Comparison of ENCODE assay signal across 14 cellular contexts in genomic region chr9:107019216-107019615, GRCh38.
DNase-seq lines count a peak whose midpoint lies in the region; ATAC-seq and TF ChIP-seq lines count a peak whose summit lies in the region.
"Had no signal": no experiment of that assay in that cellular context is flagged by ENCODE, and none has a peak within 500 bp of the region (broad histone marks: within the 10 kb centered on the region; RNA-seq: fewer than 3 reads in every experiment).

No MANE protein-coding gene starts in this region.

- H3K36me3 ChIP-seq in brain microvascular endothelial cell (replicated peaks) (no peaks in the 10 kb centered on the region), kidney epithelial cell (ENCODE audit: control insufficient read depth, insufficient read depth, low read length) (no peaks in the 10 kb centered on the region)

- ATAC-seq in stimulated activated effector memory CD8-positive, alpha-beta T cell treated with anti-CD3 and anti-CD28 coated beads, Interleukin-12 subunit alpha, Interleukin-12 subunit beta, amount 100 ng/mL, for 72 hours, result no peak
- no peak for ATAC-seq in GM18867 (IDR thresholded peaks at IDR 0.05; ENCODE audit: unreplicated experiment)
- ATAC-seq in activated T-helper 17 cell treated with anti-CD3 and anti-CD28 coated beads, Interleukin-2, amount 50 U/mL, for 72 hours (replicated peaks), result no peak
- ATAC-seq: T-helper 17 cell had no signal

- peaks cover 10% of the 10 kb centered on the region for H3K9me3 Mint-ChIP-seq in stimulated activated effector memory CD8-positive, alpha-beta T cell treated with anti-CD3 and anti-CD28 coated beads, Interleukin-12 subunit alpha, Interleukin-12 subunit beta, amount 100 ng/mL, for 72 hours
- H3K9me3 Mint-ChIP-seq in activated T-helper 17 cell treated with anti-CD3 and anti-CD28 coated beads, Interleukin-2, amount 50 U/mL, for 72 hours, result peaks cover 5% of the 10 kb centered on the region

- no peak overlapping the region for H3K27ac ChIP-seq in brain microvascular endothelial cell

- H3K36me3 Mint-ChIP-seq in stimulated activated effector memory CD8-positive, alpha-beta T cell treated with anti-CD3 and anti-CD28 coated beads, Interleukin-12 subunit alpha, Interleukin-12 subunit beta, amount 100 ng/mL, for 72 hours, result no peaks in the 10 kb centered on the region
- H3K36me3 Mint-ChIP-seq in activated T-helper 17 cell treated with anti-CD3 and anti-CD28 coated beads, Interleukin-2, amount 50 U/mL, for 72 hours (ENCODE audit: low read depth), result no peaks in the 10 kb centered on the region

- H3K4me1 Mint-ChIP-seq in stimulated activated effector memory CD8-positive, alpha-beta T cell treated with anti-CD3 and anti-CD28 coated beads, Interleukin-12 subunit alpha, Interleukin-12 subunit beta, amount 100 ng/mL, for 72 hours, result no peaks in the 10 kb centered on the region
- no peaks in the 10 kb centered on the region for H3K4me1 Mint-ChIP-seq in activated T-helper 17 cell treated with anti-CD3 and anti-CD28 coated beads, Interleukin-2, amount 50 U/mL, for 72 hours
- H3K4me1 Mint-ChIP-seq: T-helper 17 cell had no signal

- no peak overlapping the region for H3K4me3 Mint-ChIP-seq in stimulated activated effector memory CD8-positive, alpha-beta T cell treated with anti-CD3 and anti-CD28 coated beads, Interleukin-12 subunit alpha, Interleukin-12 subunit beta, amount 100 ng/mL, for 72 hours
- H3K4me3 Mint-ChIP-seq in activated T-helper 17 cell treated with anti-CD3 and anti-CD28 coated beads, Interleukin-2, amount 50 U/mL, for 72 hours, result no peak overlapping the region
- H3K4me3 Mint-ChIP-seq: B cell, neural crest cell, T-helper 17 cell had no signal

- H3K4me3 ChIP-seq in brain microvascular endothelial cell (ENCODE audit: low read depth, low read length) (no peak overlapping the region), kidney epithelial cell (ENCODE audit: low read depth, low read length) (no peak overlapping the region)

- H3K27me3 Mint-ChIP-seq in activated T-helper 17 cell treated with anti-CD3 and anti-CD28 coated beads, Interleukin-2, amount 50 U/mL, for 72 hours, result no peaks in the 10 kb centered on the region
- H3K27me3 Mint-ChIP-seq: T-helper 17 cell had no signal

- no peak overlapping the region for H3K27ac Mint-ChIP-seq in stimulated activated effector memory CD8-positive, alpha-beta T cell treated with anti-CD3 and anti-CD28 coated beads, Interleukin-12 subunit alpha, Interleukin-12 subunit beta, amount 100 ng/mL, for 72 hours
- H3K27ac Mint-ChIP-seq in activated T-helper 17 cell treated with anti-CD3 and anti-CD28 coated beads, Interleukin-2, amount 50 U/mL, for 72 hours, result no peak overlapping the region
- H3K27ac Mint-ChIP-seq: B cell, T-helper 17 cell had no signal

- TF ChIP-seq CTCF in brain microvascular endothelial cell (IDR thresholded peaks at IDR 0.05; ENCODE audit: low read depth, low read length, missing control alignments) (no peak), kidney epithelial cell (IDR thresholded peaks at IDR 0.05; ENCODE audit: insufficient read depth, low read length, poor library complexity, severe bottlenecking) (no peak)

- DNase-seq in AG08395 (ENCODE audit: low spot score), result peak; percentile 84
- DNase-seq in HK-2 (ENCODE audit: unreplicated experiment), result peak; percentile 54
- peak; percentile 75 for DNase-seq in brain microvascular endothelial cell
- DNase-seq in kidney epithelial cell (ENCODE audit: low read depth), result peak; percentile 49
- no peak for DNase-seq in stimulated activated effector memory CD8-positive, alpha-beta T cell treated with anti-CD3 and anti-CD28 coated beads, Interleukin-12 subunit alpha, Interleukin-12 subunit beta, amount 100 ng/mL, for 72 hours (ENCODE audit: low spot score in 2 of 2)
- no peak for DNase-seq in ureter (ENCODE audit: low spot score)
- DNase-seq: kidney; stimulated activated CD4-positive, alpha-beta T cell treated with anti-CD3 and anti-CD28 coated beads, Interleukin-15, amount 100 ng/mL, for 24 hours; stimulated activated CD8-positive, alpha-beta memory T cell treated with anti-CD3 and anti-CD28 coated beads, Interleukin-4, amount 100 ng/mL, for 48 hours; T-helper 17 cell had no signal

- in situ Hi-C loops in brain microvascular endothelial cell (cut with HindIII; ENCODE audit: low pct_ligation_motif_present, low sequenced_read_pairs), result no loop called here

- H3K27me3 ChIP-seq in brain microvascular endothelial cell (replicated peaks) (no peaks in the 10 kb centered on the region), kidney epithelial cell (ENCODE audit: control insufficient read depth, insufficient read depth, low read length) (no peaks in the 10 kb centered on the region)

Comparison
In these comparisons a context has a peak if more than half of its experiments do, and no peak if none do; other contexts are left out.
1. DNase-seq: peak in AG08395 (single experiment), HK-2 (single experiment), brain microvascular endothelial cell (single experiment) and kidney epithelial cell (single experiment); none in stimulated activated effector memory CD8-positive, alpha-beta T cell treated with anti-CD3 and anti-CD28 coated beads, Interleukin-12 subunit alpha, Interleukin-12 subunit beta, amount 100 ng/mL, for 72 hours (0 of 2) and ureter (single experiment).